8 cellular contexts compared by ENCODE assay signal in the genomic region with DNA sequence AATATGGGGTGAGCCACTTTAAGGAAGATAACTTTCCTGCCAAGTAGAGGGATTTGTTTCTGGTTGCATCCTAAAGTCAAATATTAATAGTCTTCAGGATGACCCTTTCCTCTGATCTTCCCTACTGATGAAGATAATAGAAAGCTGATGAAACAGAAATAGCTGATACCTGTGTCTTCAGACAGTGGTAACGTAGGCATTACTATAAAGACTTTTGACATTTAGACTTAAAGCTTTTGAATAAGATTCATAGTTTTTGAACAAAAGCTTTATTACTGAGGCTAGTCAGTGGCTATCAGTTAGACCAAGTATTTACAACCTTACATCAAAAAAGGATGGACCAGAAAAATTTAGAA. TPM values are rescaled to one million over a fixed set of nuclear protein-coding genes. Genes with fewer than 3 reads are reported as not detected.
DNase-seq lines count a peak whose midpoint lies in the region; ATAC-seq, FAIRE-seq and TF ChIP-seq lines count a peak whose summit lies in the region.

No MANE protein-coding gene starts in this region.

- peaks cover 30% of the 10 kb centered on the region for H3K4me1 Mint-ChIP-seq in stimulated activated memory B cell treated with anti-CD40 and anti-IgM and Interleukin-4, amounts not matched to agents 10 μg/mL and 1 μg/mL and 100 μg/mL, for 72 hours

- no peaks in the 10 kb centered on the region for H3K9me3 Mint-ChIP-seq in stimulated activated memory B cell treated with anti-CD40 and anti-IgM and Interleukin-4, amounts not matched to agents 10 μg/mL and 1 μg/mL and 100 μg/mL, for 72 hours

- no peak for TF ChIP-seq POLR2A in heart left ventricle (IDR thresholded peaks at IDR 0.05)

- peaks cover 6% of the 10 kb centered on the region for H3K36me3 Mint-ChIP-seq in stimulated activated memory B cell treated with anti-CD40 and anti-IgM and Interleukin-4, amounts not matched to agents 10 μg/mL and 1 μg/mL and 100 μg/mL, for 72 hours

- peak overlapping the region; percentile 84 to 94 (median 88) for H3K27ac ChIP-seq in heart left ventricle
- H3K27ac ChIP-seq in mucosa of rectum (ENCODE audit: low read depth in 2 of 2, low read length in 2 of 2), result peak overlapping the region; percentile 91 to 95
- peak overlapping the region; percentile 32 for H3K27ac ChIP-seq in urinary bladder (ENCODE audit: low read depth)

- H3K27me3 ChIP-seq in heart left ventricle (no peaks in the 10 kb centered on the region), bronchial epithelial cell (ENCODE audit: control insufficient read depth, insufficient read depth, low read length) (no peaks in the 10 kb centered on the region), mucosa of rectum (ENCODE audit: control insufficient read depth in 2 of 2, insufficient read depth in 2 of 2, low read length in 2 of 2) (no peaks in the 10 kb centered on the region)

- H3K36me3 ChIP-seq in heart left ventricle (no peaks in the 10 kb centered on the region), bronchial epithelial cell (ENCODE audit: control insufficient read depth, insufficient read depth, low read length) (no peaks in the 10 kb centered on the region), mucosa of rectum (ENCODE audit: control insufficient read depth in 2 of 2, insufficient read depth in 2 of 2, low read length in 2 of 2) (no peaks in the 10 kb centered on the region), urinary bladder (ENCODE audit: insufficient read depth) (no peaks in the 10 kb centered on the region)

- H3K4me1 ChIP-seq in heart left ventricle (peaks cover 0 to 57% (median 12%) of the 10 kb centered on the region in 12 donors), mucosa of rectum (ENCODE audit: control insufficient read depth in 2 of 2, insufficient read depth in 2 of 2, low read length in 2 of 2) (peaks cover 10 to 11% of the 10 kb centered on the region in 2 donors), urinary bladder (ENCODE audit: insufficient read depth) (no peaks in the 10 kb centered on the region)

- no peak for FAIRE-seq in bronchial epithelial cell (lab: Jason Lieb, UNC)

- H3K9ac ChIP-seq in mucosa of rectum (ENCODE audit: low read depth in 1 of 2, low read length in 2 of 2), result peak overlapping the region; percentile 93 to 97

- H3K4me3 Mint-ChIP-seq in stimulated activated memory B cell treated with anti-CD40 and anti-IgM and Interleukin-4, amounts not matched to agents 10 μg/mL and 1 μg/mL and 100 μg/mL, for 72 hours, result no peak overlapping the region

- peak overlapping the region; percentile 30 to 84 (median 71) for H3K4me3 ChIP-seq in heart left ventricle
- H3K4me3 ChIP-seq in bronchial epithelial cell (ENCODE audit: low read depth, low read length), result peak overlapping the region; percentile 68
- peak overlapping the region; percentile 94 to 98 for H3K4me3 ChIP-seq in mucosa of rectum (ENCODE audit: low read length in 2 of 2)
- peak overlapping the region; percentile 60 for H3K4me3 ChIP-seq in urinary bladder (ENCODE audit: low read depth, low read length)

- no peak for ATAC-seq in heart left ventricle
- ATAC-seq in Right ventricle myocardium inferior, result no peak
- no peak for ATAC-seq in GM18907 (IDR thresholded peaks at IDR 0.05; ENCODE audit: unreplicated experiment)
- no peak for ATAC-seq in stimulated activated memory B cell treated with anti-CD40 and anti-IgM and Interleukin-4, amounts not matched to agents 10 μg/mL and 1 μg/mL and 100 μg/mL, for 72 hours

- intact Hi-C loops in heart left ventricle (cut with DNase I), result loop anchor here in 7 of 10 donors (2.0 to 10.0 kb wide), 10 partner anchors 54 to 264 kb away; no protein-coding TSS in a partner anchor
- intact Hi-C loops in Right ventricle myocardium inferior (cut with DNase I), result no loop called here

- no peak overlapping the region for H3K27ac Mint-ChIP-seq in stimulated activated memory B cell treated with anti-CD40 and anti-IgM and Interleukin-4, amounts not matched to agents 10 μg/mL and 1 μg/mL and 100 μg/mL, for 72 hours

- H3K9me3 ChIP-seq in heart left ventricle (no peaks in the 10 kb centered on the region), mucosa of rectum (ENCODE audit: control insufficient read depth in 2 of 2, low read length in 2 of 2) (no peaks in the 10 kb centered on the region)

- TF ChIP-seq CTCF in heart left ventricle (IDR thresholded peaks at IDR 0.05), result no peak
- TF ChIP-seq CTCF in bronchial epithelial cell (IDR thresholded peaks at IDR 0.05; ENCODE audit: insufficient read depth, low read length, severe bottlenecking), result no peak

- WGBS in heart left ventricle, 4 donors, result 56 to 76% (median 62%) methylated on average over 1 of the region's 1 CpG
- 59% methylated on average over 1 of the region's 1 CpG for WGBS in urinary bladder

- DNase-seq in heart left ventricle (no peak), Right ventricle myocardium inferior (ENCODE audit: missing footprints) (no peak), bronchial epithelial cell (ENCODE audit: low read depth) (no peak), kidney glomerular epithelial cell (lab: John Stamatoyannopoulos, UW) (no peak)

- H3K27me3 Mint-ChIP-seq in stimulated activated memory B cell treated with anti-CD40 and anti-IgM and Interleukin-4, amounts not matched to agents 10 μg/mL and 1 μg/mL and 100 μg/mL, for 72 hours, result no peaks in the 10 kb centered on the region

RNA-seq across cellular contexts. Expression of gene NEDD9, which starts 1.4 kb away (rescaled TPM):
- total RNA-seq in heart left ventricle, result 10 to 100 TPM; 10.2 to 55.7 (median 20.9) TPM
- polyA plus RNA-seq in heart left ventricle, result 10 to 100 TPM; 13.4 to 21.2 TPM
- total RNA-seq in Right ventricle myocardium inferior, result 29.3 TPM
- total RNA-seq in bronchial epithelial cell, result 2.0 and 4.7 TPM in 2 replicates
- 49.5 TPM for total RNA-seq in urinary bladder
- polyA plus RNA-seq in urinary bladder, result 25.7 TPM

Comparison
In these comparisons a context has a peak if more than half of its experiments do, and no peak if none do; other contexts are left out.
1. H3K27ac ChIP-seq: peak in every context shown above with its lines; median percentile 93 in mucosa of rectum; 88 in heart left ventricle; 32 in urinary bladder.